Comparison of ENCODE assay signal across 15 cellular contexts in the genomic region with DNA sequence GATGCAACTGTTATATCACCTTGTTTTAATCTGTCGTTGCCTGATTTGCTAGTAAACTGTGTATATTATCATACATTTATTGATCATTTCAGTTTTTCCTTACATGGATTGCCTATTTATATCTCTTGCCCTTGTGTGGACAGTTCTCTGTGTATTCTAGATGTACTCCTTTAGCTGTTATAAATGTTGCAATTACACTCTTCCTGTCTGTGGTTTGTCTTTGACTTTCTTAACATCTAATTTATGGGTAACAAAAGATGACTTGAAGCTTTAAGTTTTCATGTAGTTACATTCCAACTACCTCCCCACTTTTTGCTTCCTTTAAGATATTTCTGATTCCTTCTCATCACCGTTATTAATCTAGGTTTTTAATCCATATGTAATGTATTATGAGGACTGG. TPM values are rescaled to one million over a fixed set of nuclear protein-coding genes. Genes with fewer than 3 reads are reported as not detected.
A peak's percentile ranks its signal among the peaks of the same experiment; 100 is the strongest.
DNase-seq lines count a peak whose midpoint lies in the region; ATAC-seq and TF ChIP-seq lines count a peak whose summit lies in the region.
"Had no signal": no experiment of that assay in that cellular context is flagged by ENCODE, and none has a peak within 500 bp of the region (broad histone marks: within the 10 kb centered on the region; RNA-seq: fewer than 3 reads in every experiment).

No MANE protein-coding gene starts in this region.

- H3K4me1 ChIP-seq in A673 (ENCODE audit: insufficient read depth, low read length, poor library complexity, severe bottlenecking) (peaks cover 67% of the 10 kb centered on the region), DND-41 (ENCODE audit: insufficient read depth, low read length) (peaks cover 75% of the 10 kb centered on the region), gastroesophageal sphincter (peaks cover 22 to 84% (median 44%) of the 10 kb centered on the region in 3 donors)

- H3K4me3 ChIP-seq in A673 (ENCODE audit: low read depth, low read length, poor library complexity, severe bottlenecking) (no peak overlapping the region), DND-41 (ENCODE audit: low read depth in 1 of 2, low read length in 2 of 2) (no peak overlapping the region), gastroesophageal sphincter (no peak overlapping the region)
- H3K4me3 ChIP-seq: cardiac muscle cell, PC-9 had no signal

- H3K4me2 ChIP-seq in DND-41 (ENCODE audit: insufficient read depth, low read length): peak overlapping the region; percentile 48
- H3K4me2 ChIP-seq: PC-9 had no signal

- H3K36me3 ChIP-seq in A673 (ENCODE audit: insufficient read depth, low read length, poor library complexity, severe bottlenecking): no peaks in the 10 kb centered on the region
- H3K36me3 ChIP-seq in DND-41 (ENCODE audit: insufficient read depth, low read length): peaks cover 28% of the 10 kb centered on the region
- H3K36me3 ChIP-seq in gastroesophageal sphincter: no peaks in the 10 kb centered on the region
- H3K36me3 ChIP-seq: cardiac muscle cell had no signal

- no peak for TF ChIP-seq EP300 in gastroesophageal sphincter (IDR thresholded peaks at IDR 0.05)

- H3K4me1 Mint-ChIP-seq in T-helper 2 cell treated with Interferon-gamma antibody and Interleukin-4, amounts not matched to agents 5 μg/mL and 100 μg/mL, for 36 hours (ENCODE audit: low read depth): peaks cover 25% of the 10 kb centered on the region

- peak overlapping the region; percentile 18 for H3K27ac ChIP-seq in A673 (ENCODE audit: low read depth, low read length, poor library complexity, severe bottlenecking)
- peak overlapping the region; percentile 85 for H3K27ac ChIP-seq in DND-41 (ENCODE audit: low read length)
- H3K27ac ChIP-seq in gastroesophageal sphincter: peak overlapping the region in 3 of 4 donors; percentile 1 to 62 (median 55)
- H3K27ac ChIP-seq: cardiac muscle cell, PC-9 had no signal

- H3K27me3 ChIP-seq in A673 (replicated peaks; ENCODE audit: insufficient read depth, low read depth, low read length, poor library complexity): no peaks in the 10 kb centered on the region
- no peaks in the 10 kb centered on the region for H3K27me3 ChIP-seq in DND-41 (ENCODE audit: insufficient read depth, low read length, poor library complexity)
- H3K27me3 ChIP-seq in gastroesophageal sphincter: no peaks in the 10 kb centered on the region
- H3K27me3 ChIP-seq: cardiac muscle cell had no signal

- H3K27ac Mint-ChIP-seq in T-helper 2 cell treated with Interferon-gamma antibody and Interleukin-4, amounts not matched to agents 5 μg/mL and 100 μg/mL, for 36 hours: no peak overlapping the region
- H3K27ac Mint-ChIP-seq: activated naive CD4-positive, alpha-beta T cell treated with anti-CD3 and anti-CD28 coated beads, Interleukin-2, amount 10 ng/mL, durations not matched to agents 7 days and 5 days; endodermal cell; WTC11 had no signal

- ATAC-seq in DND-41 (ENCODE audit: insufficient read depth, low read depth) (peak; percentile 40), gastroesophageal sphincter (no peak), GM21717 (IDR thresholded peaks at IDR 0.05; ENCODE audit: unreplicated experiment) (no peak)
- ATAC-seq: WTC11 had no signal

- H3K9ac ChIP-seq in DND-41 (ENCODE audit: low read depth, low read length): peak overlapping the region; percentile 39; the same call in 1 of the 2 replicates

- peaks cover 6% of the 10 kb centered on the region for H3K9me3 Mint-ChIP-seq in T-helper 2 cell treated with Interferon-gamma antibody and Interleukin-4, amounts not matched to agents 5 μg/mL and 100 μg/mL, for 36 hours
- H3K9me3 Mint-ChIP-seq: activated naive CD4-positive, alpha-beta T cell treated with anti-CD3 and anti-CD28 coated beads, Interleukin-2, amount 10 ng/mL, durations not matched to agents 7 days and 5 days had no signal

- no peaks in the 10 kb centered on the region for H3K36me3 Mint-ChIP-seq in T-helper 2 cell treated with Interferon-gamma antibody and Interleukin-4, amounts not matched to agents 5 μg/mL and 100 μg/mL, for 36 hours (ENCODE audit: low read depth)
- H3K36me3 Mint-ChIP-seq: activated naive CD4-positive, alpha-beta T cell treated with anti-CD3 and anti-CD28 coated beads, Interleukin-2, amount 10 ng/mL, durations not matched to agents 7 days and 5 days had no signal

- intact Hi-C loops in A673 (cut with micrococcal nuclease; ENCODE audit: unreplicated experiment) (no loop called here), head of caudate nucleus (cut with DNase I) (no loop called here)

- BruUV-seq in A673 (replicated peaks; lab: Mats Ljungman, UMichigan): no TSS peak

- CTCF ChIA-PET in A673 (lab: Charles Lee): no interaction called here

- POLR2A ChIA-PET in A673 (lab: Charles Lee; ENCODE audit: low non-redundant PET): no interaction called here

- 81 to 100% methylated on average over 1 to 2 of the region's 2 CpGs for whole genome bisulfite sequencing in gastroesophageal sphincter (ENCODE audit: low coverage in 1 of 2), 2 donors

- H4K20me1 ChIP-seq in DND-41 (ENCODE audit: insufficient read depth, low read length): peaks cover 4% of the 10 kb centered on the region; the same call in 1 of the 2 replicates

- peaks cover 74% of the 10 kb centered on the region for H3K79me2 ChIP-seq in DND-41 (ENCODE audit: insufficient read depth, low read length)

- TF ChIP-seq CTCF in A673 (conservative IDR thresholded peaks at IDR 0.05; ENCODE audit: low read depth, low read length) (no peak), DND-41 (IDR thresholded peaks at IDR 0.05; ENCODE audit: borderline replicate concordance, extremely low read depth, low read length, poor library complexity, severe bottlenecking) (no peak), gastroesophageal sphincter (IDR thresholded peaks at IDR 0.05) (no peak)

- no peak for DNase-seq in A673 (ENCODE audit: low spot score)
- no peak for DNase-seq in DND-41
- DNase-seq in SIG-M5 (lab: John Stamatoyannopoulos, UW): peak; percentile 58
- no peak for DNase-seq in T-helper 9 cell
- no peak for DNase-seq in head of caudate nucleus
- no peak for DNase-seq in T-helper 2 cell treated with Interferon-gamma antibody and Interleukin-4, amounts not matched to agents 5 μg/mL and 100 μg/mL, for 36 hours (ENCODE audit: low spot score)
- DNase-seq: activated naive CD4-positive, alpha-beta T cell treated with anti-CD3 and anti-CD28 coated beads, Interleukin-2, amount 10 ng/mL, durations not matched to agents 7 days and 5 days; endodermal cell; NCI-H187 treated with DMSO at 0.1 percent for 48 hours; NCI-H510A treated with DMSO at 0.1 percent for 48 hours had no signal

- H2AFZ ChIP-seq in DND-41 (ENCODE audit: low read depth, low read length): no peak overlapping the region
- H2AFZ ChIP-seq: PC-9 had no signal

- peaks cover 4% of the 10 kb centered on the region for H3K27me3 Mint-ChIP-seq in T-helper 2 cell treated with Interferon-gamma antibody and Interleukin-4, amounts not matched to agents 5 μg/mL and 100 μg/mL, for 36 hours (ENCODE audit: low read depth)
- H3K27me3 Mint-ChIP-seq: activated naive CD4-positive, alpha-beta T cell treated with anti-CD3 and anti-CD28 coated beads, Interleukin-2, amount 10 ng/mL, durations not matched to agents 7 days and 5 days had no signal

- no peak overlapping the region for H3K4me3 Mint-ChIP-seq in T-helper 2 cell treated with Interferon-gamma antibody and Interleukin-4, amounts not matched to agents 5 μg/mL and 100 μg/mL, for 36 hours
- H3K4me3 Mint-ChIP-seq: activated naive CD4-positive, alpha-beta T cell treated with anti-CD3 and anti-CD28 coated beads, Interleukin-2, amount 10 ng/mL, durations not matched to agents 7 days and 5 days; endodermal cell; WTC11 had no signal

- no peak for TF ChIP-seq POLR2A in gastroesophageal sphincter (IDR thresholded peaks at IDR 0.05)

- H3K9me3 ChIP-seq in A673 (ENCODE audit: low read depth, low read length, poor library complexity, severe bottlenecking) (no peaks in the 10 kb centered on the region), DND-41 (ENCODE audit: insufficient read depth, low read length, severe bottlenecking) (peaks cover 8% of the 10 kb centered on the region), gastroesophageal sphincter (no peaks in the 10 kb centered on the region)

RNA-seq across cellular contexts. Expression of a gene that starts 22.6 kb away (rescaled TPM):
- total RNA-seq in A673 (2021) (6.8 and 10.4 TPM in 2 replicates), gastroesophageal sphincter (100 to 1,000 TPM in 1 of 4 donors, 10 to 100 TPM in 3; 60.8 to 104 (median 69.0) TPM)
- total RNA-seq: PC-9 had no signal

Comparison
In these comparisons a context has a peak if more than half of its experiments do, and no peak if none do; other contexts are left out.
1. H3K27ac ChIP-seq: peak in every context shown above with its lines; median percentile 85 in DND-41; 55 in gastroesophageal sphincter; 18 in A673.